In the genomic region with DNA sequence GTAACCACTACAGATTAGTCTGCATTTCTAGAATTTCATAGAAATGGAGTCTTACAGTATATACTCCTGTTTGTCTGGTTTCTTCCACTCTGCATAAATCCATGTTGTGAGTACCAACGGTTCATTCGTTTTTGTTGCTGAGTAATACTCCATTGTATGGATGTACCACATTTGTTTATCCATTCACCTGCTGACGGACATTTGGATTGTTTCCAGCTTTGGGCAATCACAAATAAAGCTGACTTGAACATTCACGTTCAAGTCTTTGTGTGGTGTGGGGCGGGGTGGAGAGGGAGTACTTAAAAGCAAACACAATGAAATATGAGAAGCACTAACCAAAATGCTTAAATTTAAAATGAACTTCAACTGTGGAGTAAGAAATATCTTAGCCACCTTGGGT, we compare ENCODE assay signal across 21 cellular contexts. TPM values are rescaled to one million over a fixed set of nuclear protein-coding genes. Genes with fewer than 3 reads are reported as not detected.
DNase-seq lines count a peak whose midpoint lies in the region; ATAC-seq, FAIRE-seq and TF ChIP-seq lines count a peak whose summit lies in the region.
"Had no signal": no experiment of that assay in that cellular context is flagged by ENCODE, and none has a peak within 500 bp of the region (broad histone marks: within the 10 kb centered on the region; RNA-seq: fewer than 3 reads in every experiment).

No MANE protein-coding gene starts in this region.

- peak overlapping the region; percentile 13; the same call in 1 of the 3 replicates for H3K27ac ChIP-seq in K562 (ENCODE audit: extremely low read depth, low read depth, low read length)
- H3K27ac ChIP-seq: PC-9, SJSA1, upper lobe of right lung, WERI-Rb-1 had no signal

- no peak for FAIRE-seq in K562 (lab: Jason Lieb, UNC)
- FAIRE-seq: H54 had no signal

- 45% methylated on average over 5 of the region's 5 CpGs for WGBS in K562 (ENCODE audit: insufficient coverage, low coverage, missing lambda C conversion rate)

- H3K4me1 ChIP-seq in K562 (replicated peaks in 1 of 2; ENCODE audit: control insufficient read depth in 2 of 2, insufficient read depth in 2 of 2, low read length in 2 of 2): peaks cover 23 to 36% of the 10 kb centered on the region in 2 experiments
- H3K4me1 ChIP-seq: SJSA1, upper lobe of right lung had no signal

- H3K4me3 ChIP-seq in K562: no peak overlapping the region
- H3K4me3 ChIP-seq: PC-9, SJSA1, upper lobe of right lung had no signal

- peaks cover 89% of the 10 kb centered on the region for H3K79me2 ChIP-seq in K562 (ENCODE audit: control insufficient read depth, insufficient read depth, low read length)

- peaks cover 6% of the 10 kb centered on the region for H3K9me3 ChIP-seq in K562 (replicated peaks; ENCODE audit: control insufficient read depth, insufficient read depth, low read depth, low read length)
- H3K9me3 ChIP-seq: SJSA1, upper lobe of right lung had no signal

- in situ Hi-C loops in K562 (cut with MboI): no loop called here

- no peaks in the 10 kb centered on the region for H3K9me1 ChIP-seq in K562 (ENCODE audit: control insufficient read depth, insufficient read depth, low read length)

- no peaks in the 10 kb centered on the region for H4K20me1 ChIP-seq in K562 (replicated peaks; ENCODE audit: control insufficient read depth, insufficient read depth, low read length)

- no peaks in the 10 kb centered on the region for H3K27me3 ChIP-seq in K562 (ENCODE audit: control insufficient read depth in 2 of 2, insufficient read depth in 2 of 2, low read length in 2 of 2)
- H3K27me3 ChIP-seq: SJSA1, upper lobe of right lung had no signal

- CTCF ChIA-PET in K562 (lab: Yijun Ruan, JAX; ENCODE audit: low intra/inter-chr PET ratio): no interaction called here

- H3K9ac ChIP-seq in K562 (ENCODE audit: insufficient read depth in 1 of 2, low read depth in 2 of 2, low read length in 2 of 2): no peak overlapping the region

- H2AFZ ChIP-seq in K562 (ENCODE audit: low read depth, low read length): no peak overlapping the region
- H2AFZ ChIP-seq: PC-9 had no signal

- no peak for ATAC-seq in K562
- ATAC-seq in GM18505 (IDR thresholded peaks at IDR 0.05; ENCODE audit: unreplicated experiment): no peak
- ATAC-seq: left cardiac atrium, upper lobe of right lung had no signal

- POLR2A ChIA-PET in K562 (lab: Yijun Ruan, JAX): interaction anchor here (0.8 to 1.6 kb wide), 4 partner anchors 10 to 24 kb away, joined by 3 to 5 read pairs (median 3); no protein-coding TSS in a partner anchor

- H3K36me3 ChIP-seq in K562 (ENCODE audit: control insufficient read depth, insufficient read depth, low read length): peaks cover 7% of the 10 kb centered on the region; the same call in 2 of the 3 replicates
- H3K36me3 ChIP-seq: SJSA1, upper lobe of right lung had no signal

- no peak for TF ChIP-seq EP300 in Ishikawa (IDR thresholded peaks at IDR 0.05; ENCODE audit: borderline replicate concordance)
- TF ChIP-seq EP300 in K562 (IDR thresholded peaks at IDR 0.05; ENCODE audit: low read length): no peak

- DNase-seq in NCI-H2029 (lab: John Stamatoyannopoulos, UW): peak; percentile 69
- DNase-seq in K562 (ENCODE audit: extremely low read depth in 1 of 4, low spot score in 3 of 4): peak in 1 of 4 experiments; percentile 52
- no peak for DNase-seq in T-helper 2 cell
- DNase-seq: activated CD4-positive, alpha-beta T cell treated with anti-CD3 and anti-CD28 coated beads, Interleukin-2, amount 50 U/mL, for 1 hour; CD8-positive, alpha-beta memory T cell; effector memory CD4-positive, alpha-beta T cell; glutamatergic neuron; KG1; left cardiac atrium; mesenchymal stem cell; naive B cell; NCI-H1930; NCI-H526; PC-9; stimulated activated CD4-positive, alpha-beta T cell treated with anti-CD3 and anti-CD28 coated beads, Interleukin-12 subunit alpha, Interleukin-12 subunit beta, amount 100 ng/mL, for 4 hours; upper lobe of right lung; WERI-Rb-1 had no signal

- no TSS peak for BruUV-seq in K562 (replicated peaks; lab: Mats Ljungman, UMichigan)

- TF ChIP-seq POLR2A in K562 (conservative IDR thresholded peaks at IDR 0.05): no peak
- no peak for TF ChIP-seq POLR2A in GM18505 (IDR thresholded peaks at IDR 0.05; ENCODE audit: borderline replicate concordance, extremely low read depth, insufficient read depth, insufficient read length)

- intact Hi-C loops in K562 (cut with micrococcal nuclease): no loop called here

- no peak overlapping the region for H3K4me2 ChIP-seq in K562 (ENCODE audit: insufficient read depth, low read length)
- H3K4me2 ChIP-seq: PC-9 had no signal

- no peak for TF ChIP-seq CTCF in K562 (IDR thresholded peaks at IDR 0.05 in 2 of 3, conservative IDR thresholded peaks at IDR 0.05 in 1 of 3; ENCODE audit: insufficient read depth in 2 of 3, low read depth in 1 of 3, low read length in 3 of 3)

- no peak for TF ChIP-seq RAD21 in Ishikawa (IDR thresholded peaks at IDR 0.05; ENCODE audit: low read depth)
- TF ChIP-seq RAD21 in K562 (CRISPR knock-in tag; conservative IDR thresholded peaks at IDR 0.05 in 1 of 2, IDR thresholded peaks at IDR 0.05 in 1 of 2): no peak

TF ChIP-seq in Ishikawa, 13 proteins besides CTCF, POLR2A, EP300 and RAD21 (continues in another document):
- TF ChIP-seq CEBPB (IDR thresholded peaks at IDR 0.05) (no peak), EGR1 (IDR thresholded peaks at IDR 0.05) (no peak)

TF ChIP-seq in K562, 482 proteins besides CTCF, POLR2A, EP300 and RAD21 (continues in another document):
- TF ChIP-seq KDM1A (IDR thresholded peaks at IDR 0.05) (peak in 1 of 2 experiments; percentile 42; a peak in 1 of 4 replicates), SMAD2 (IDR thresholded peaks at IDR 0.05; ENCODE audit: low read depth, low read length) (no peak), TRIM28 (IDR thresholded peaks at IDR 0.05) (0 out of 2 replicates have a peak, but pooled peaks have one; percentile 65), MAFG (tag; conservative IDR thresholded peaks at IDR 0.05) (peak; percentile 37), ZNF146 (CRISPR knock-in tag; IDR thresholded peaks at IDR 0.05; ENCODE audit: unreplicated experiment) (peak; percentile 95)

RNA-seq across cellular contexts. Expression of a gene that starts 7.1 kb away (rescaled TPM):
- 228 and 304 TPM in 2 replicates for total RNA-seq in K562 (2011; cell fraction: chromatin; rRNA removed; ENCODE audit: low replicate concordance)
- 113 and 121 TPM in 2 replicates for total RNA-seq in K562 (2011; cell fraction: nucleolus; rRNA removed)
- 142 and 162 TPM in 2 replicates for total RNA-seq in K562 (2011; cell fraction: nucleoplasm; rRNA removed)
- 8.4 and 12.5 TPM in 2 replicates for total RNA-seq in K562 (2014; rRNA removed)
- 13.5 and 15.0 TPM in 2 replicates for total RNA-seq in K562 (2014; rRNA removed; fragmentation: Illumina TruSeq; extraction: Trizol)
- 15.6 and 17.3 TPM in 2 replicates for total RNA-seq in K562 (2015; rRNA removed; fragmentation: Illumina TruSeq; extraction: Trizol)
- total RNA-seq in K562 (2021): 25.2 and 33.3 TPM in 2 replicates
- 11.0 and 16.1 TPM in 2 replicates for polyA plus RNA-seq in K562 (2011; rRNA removed)
- 6.2 and 6.6 TPM in 2 replicates for polyA plus RNA-seq in K562 (2011; cell fraction: cytosol; rRNA removed)
- polyA plus RNA-seq in K562 (2011; cell fraction: nucleus; rRNA removed): 57.5 and 62.2 TPM in 2 replicates
- polyA plus RNA-seq in K562 (2012): 17.5 and 22.3 TPM in 2 replicates
- polyA plus RNA-seq in K562 (2014; fragmentation: Illumina TruSeq; extraction: Trizol): 13.6 and 14.6 TPM in 2 replicates
- 1 to 10 TPM; 3.5 to 4.5 TPM for polyA plus RNA-seq in K562 (2014; fragmentation: Nextera tagmentation; extraction: Ambion mirVana)
- polyA plus RNA-seq in K562 (2014; rRNA removed): 11.5 and 14.7 TPM in 2 replicates
- 56.9 and 62.2 TPM in 2 replicates for polyA minus RNA-seq in K562 (2011; rRNA and poly(A)+ RNA removed)
- polyA minus RNA-seq in K562 (2011; cell fraction: cytosol; rRNA and poly(A)+ RNA removed): 24.2 and 31.3 TPM in 2 replicates
- 47.9 and 93.0 TPM in 2 replicates for polyA minus RNA-seq in K562 (2011; cell fraction: nucleus; rRNA and poly(A)+ RNA removed)

RNA-seq across cellular contexts. Expression of a gene that starts 34.3 kb away (rescaled TPM):
- total RNA-seq in K562 (2011; cell fraction: chromatin; rRNA removed; ENCODE audit: low replicate concordance): 348 and 589 TPM in 2 replicates
- 314 and 317 TPM in 2 replicates for total RNA-seq in K562 (2011; cell fraction: nucleolus; rRNA removed)
- 537 and 721 TPM in 2 replicates for total RNA-seq in K562 (2011; cell fraction: nucleoplasm; rRNA removed)
- total RNA-seq in K562 (2014; rRNA removed) (1,529 and 1,811 TPM in 2 replicates), K562 (2014; rRNA removed; fragmentation: Illumina TruSeq; extraction: Trizol) (3,099 and 3,427 TPM in 2 replicates), K562 (2015; rRNA removed; fragmentation: Illumina TruSeq; extraction: Trizol) (2,718 and 2,856 TPM in 2 replicates), K562 (2021) (1,959 and 2,095 TPM in 2 replicates)
- polyA plus RNA-seq in K562 (2011; rRNA removed) (2,667 and 2,691 TPM in 2 replicates), K562 (2014; fragmentation: Illumina TruSeq; extraction: Trizol) (2,543 and 3,103 TPM in 2 replicates), K562 (2014; fragmentation: Nextera tagmentation; extraction: Ambion mirVana) (1,000 to 10,000 TPM; 1,519 to 1,617 TPM), K562 (2014; rRNA removed) (2,156 and 2,396 TPM in 2 replicates)
- 1,053 and 1,467 TPM in 2 replicates for polyA plus RNA-seq in K562 (2011; cell fraction: cytosol; rRNA removed)
- 536 and 802 TPM in 2 replicates for polyA plus RNA-seq in K562 (2011; cell fraction: nucleus; rRNA removed)
- polyA plus RNA-seq in K562 (2012): 2,256 and 2,883 TPM in 2 replicates
- 731 and 844 TPM in 2 replicates for polyA minus RNA-seq in K562 (2011; rRNA and poly(A)+ RNA removed)
- 462 and 473 TPM in 2 replicates for polyA minus RNA-seq in K562 (2011; cell fraction: cytosol; rRNA and poly(A)+ RNA removed)
- polyA minus RNA-seq in K562 (2011; cell fraction: nucleus; rRNA and poly(A)+ RNA removed): 140 and 278 TPM in 2 replicates

RNA-seq across cellular contexts. Expression of a gene that starts 43.6 kb away (rescaled TPM):
- 24.8 and 82.7 TPM in 2 replicates for total RNA-seq in K562 (2011; cell fraction: chromatin; rRNA removed; ENCODE audit: low replicate concordance)
- total RNA-seq in K562 (2011; cell fraction: nucleolus; rRNA removed): 12.2 and 13.9 TPM in 2 replicates
- 23.9 and 32.5 TPM in 2 replicates for total RNA-seq in K562 (2011; cell fraction: nucleoplasm; rRNA removed)
- total RNA-seq in K562 (2014; rRNA removed) (59.6 and 64.9 TPM in 2 replicates), K562 (2014; rRNA removed; fragmentation: Illumina TruSeq; extraction: Trizol) (98.8 and 113 TPM in 2 replicates), K562 (2015; rRNA removed; fragmentation: Illumina TruSeq; extraction: Trizol) (92.7 and 100 TPM in 2 replicates), K562 (2021) (111 and 126 TPM in 2 replicates)
- polyA plus RNA-seq in K562 (2011; rRNA removed) (56.0 and 79.7 TPM in 2 replicates), K562 (2014; fragmentation: Illumina TruSeq; extraction: Trizol) (72.8 and 83.0 TPM in 2 replicates), K562 (2014; fragmentation: Nextera tagmentation; extraction: Ambion mirVana) (10 to 100 TPM; 22.5 to 31.7 TPM), K562 (2014; rRNA removed) (50.5 and 52.5 TPM in 2 replicates)
- polyA plus RNA-seq in K562 (2011; cell fraction: cytosol; rRNA removed): 36.0 and 44.8 TPM in 2 replicates
- 15.8 and 16.7 TPM in 2 replicates for polyA plus RNA-seq in K562 (2011; cell fraction: nucleus; rRNA removed)
- 41.2 and 58.2 TPM in 2 replicates for polyA plus RNA-seq in K562 (2012)
- 180 and 192 TPM in 2 replicates for polyA minus RNA-seq in K562 (2011; rRNA and poly(A)+ RNA removed)
- polyA minus RNA-seq in K562 (2011; cell fraction: cytosol; rRNA and poly(A)+ RNA removed): 66.4 and 78.4 TPM in 2 replicates
- polyA minus RNA-seq in K562 (2011; cell fraction: nucleus; rRNA and poly(A)+ RNA removed): 14.3 and 24.5 TPM in 2 replicates
